In genomic region chr3:170054204-170054603, GRCh38 we compare ENCODE assay signal across 11 cellular contexts. TPM values are rescaled to one million over a fixed set of nuclear protein-coding genes. Genes with fewer than 3 reads are reported as not detected.
DNase-seq lines count a peak whose midpoint lies in the region; ATAC-seq and TF ChIP-seq lines count a peak whose summit lies in the region.
"Had no signal": no experiment of that assay in that cellular context is flagged by ENCODE, and none has a peak within 500 bp of the region (broad histone marks: within the 10 kb centered on the region; RNA-seq: fewer than 3 reads in every experiment).

No MANE protein-coding gene starts in this region.

- no peaks in the 10 kb centered on the region for H3K79me2 ChIP-seq in SK-N-SH (ENCODE audit: insufficient read depth)

- TF ChIP-seq EP300 in SK-N-SH (IDR thresholded peaks at IDR 0.05; ENCODE audit: borderline replicate concordance in 1 of 2, low read depth in 1 of 2, low read length in 1 of 2): no peak

- peaks cover 0 to 2% (median 0%) of the 10 kb centered on the region in 7 donors for H3K9me3 Mint-ChIP-seq in CD14-positive monocyte

- no peaks in the 10 kb centered on the region for H4K20me1 ChIP-seq in SK-N-SH (ENCODE audit: insufficient read depth)

- DNase-seq in CD14-positive monocyte (ENCODE audit: low spot score) (no peak), GM20000 (ENCODE audit: low spot score) (peak; percentile 47), SK-N-SH (no peak), left lobe of liver (ENCODE audit: low spot score) (no peak), NCI-H187 treated with DMSO at 0.1 percent for 48 hours (lab: John Stamatoyannopoulos, UW) (no peak), OCI-M2 (lab: John Stamatoyannopoulos, UW; ENCODE audit: unreplicated experiment) (no peak)
- DNase-seq in stimulated activated CD4-positive, alpha-beta T cell treated with anti-CD3 and anti-CD28 coated beads, Interleukin-4, amount 100 ng/mL, for 24 hours: no peak
- DNase-seq: activated CD8-positive, alpha-beta memory T cell treated with anti-CD3 and anti-CD28 coated beads, Interleukin-2, amount 10 ng/mL, durations not matched to agents 7 days and 5 days; NCI-H524 treated with DMSO at 0.1 percent for 48 hours had no signal

- TF ChIP-seq CTCF in CD14-positive monocyte (IDR thresholded peaks at IDR 0.05) (peak; percentile 41), GM20000 (IDR thresholded peaks at IDR 0.05; ENCODE audit: extremely low read depth, missing control alignments) (peak; percentile 32), SK-N-SH (IDR thresholded peaks at IDR 0.05) (peak; percentile 30; the same call in 1 of the 2 replicates)

- H3K36me3 ChIP-seq in SK-N-SH (replicated peaks in 1 of 2; ENCODE audit: control insufficient read depth in 1 of 2, insufficient read depth in 2 of 2, low read length in 1 of 2): no peaks in the 10 kb centered on the region

- no peak overlapping the region for H3K27ac ChIP-seq in SK-N-SH (ENCODE audit: low read depth in 2 of 2, low read length in 1 of 2)
- H3K27ac ChIP-seq: epithelial cell of prostate had no signal

- H3K27me3 Mint-ChIP-seq in CD14-positive monocyte (ENCODE audit: low read depth in 3 of 3): no peaks in the 10 kb centered on the region
- H3K27me3 Mint-ChIP-seq: activated CD8-positive, alpha-beta memory T cell treated with anti-CD3 and anti-CD28 coated beads, Interleukin-2, amount 10 ng/mL, durations not matched to agents 7 days and 5 days had no signal

- ATAC-seq in left lobe of liver: peak; percentile 36
- ATAC-seq in GM21786 (IDR thresholded peaks at IDR 0.05; ENCODE audit: unreplicated experiment): no peak
- ATAC-seq: activated CD8-positive, alpha-beta memory T cell treated with anti-CD3 and anti-CD28 coated beads, Interleukin-2, amount 10 ng/mL, durations not matched to agents 7 days and 5 days had no signal

- H3K9me2 ChIP-seq in SK-N-SH: no peaks in the 10 kb centered on the region

- no peak overlapping the region for H2AFZ ChIP-seq in SK-N-SH (ENCODE audit: low read depth)

- peaks cover 0 to 4% of the 10 kb centered on the region in 2 experiments; a peak in 1 of 4 replicates for H3K4me1 ChIP-seq in SK-N-SH (ENCODE audit: control insufficient read depth in 1 of 2, insufficient read depth in 2 of 2, low read depth in 1 of 2, low read length in 1 of 2)

- TF ChIP-seq RAD21 in SK-N-SH (IDR thresholded peaks at IDR 0.05; ENCODE audit: low read length): peak; percentile 54

- intact Hi-C loops in CD14-positive monocyte (cut with micrococcal nuclease): loop anchor here in 1 of 2 donors (10.0 kb wide), 1 partner anchor 189 kb away; the partner anchor contains the start of gene LRRC31

- no peak overlapping the region for H3K4me2 ChIP-seq in SK-N-SH

- H3K4me1 Mint-ChIP-seq in CD14-positive monocyte: peaks cover 18% of the 10 kb centered on the region

- no peaks in the 10 kb centered on the region for H3K9me3 ChIP-seq in SK-N-SH

- H3K4me3 Mint-ChIP-seq in CD14-positive monocyte: no peak overlapping the region
- H3K4me3 Mint-ChIP-seq: activated CD8-positive, alpha-beta memory T cell treated with anti-CD3 and anti-CD28 coated beads, Interleukin-2, amount 10 ng/mL, durations not matched to agents 7 days and 5 days had no signal

- CTCF ChIA-PET in SK-N-SH (lab: Yijun Ruan, JAX): interaction anchor here (0.8 to 3.4 kb wide), 5 partner anchors 8 to 190 kb away, joined by 3 to 10 read pairs (median 3); partner anchors contain the start of gene GPR160

- peaks cover 9 to 14% of the 10 kb centered on the region in 2 donors for H3K36me3 Mint-ChIP-seq in CD14-positive monocyte

- POLR2A ChIA-PET in SK-N-SH (lab: Yijun Ruan, JAX): no interaction called here

- H3K9ac ChIP-seq in SK-N-SH: no peak overlapping the region

- H3K4me3 ChIP-seq in SK-N-SH (ENCODE audit: low read depth in 2 of 2, low read length in 1 of 2): no peak overlapping the region

- WGBS in SK-N-SH (ENCODE audit: low lambda C conversion rate): 100% methylated on average over 1 of the region's 1 CpG

- H3F3A ChIP-seq in SK-N-SH (replicated peaks; ENCODE audit: insufficient read depth): peaks cover 4% of the 10 kb centered on the region

- no peak overlapping the region for H3K27ac Mint-ChIP-seq in CD14-positive monocyte
- H3K27ac Mint-ChIP-seq: activated CD8-positive, alpha-beta memory T cell treated with anti-CD3 and anti-CD28 coated beads, Interleukin-2, amount 10 ng/mL, durations not matched to agents 7 days and 5 days had no signal

- no peaks in the 10 kb centered on the region for H3K27me3 ChIP-seq in SK-N-SH (ENCODE audit: insufficient read depth)

TF ChIP-seq in SK-N-SH, 30 proteins besides CTCF, POLR2A, EP300 and RAD21:
- TF ChIP-seq SIN3A (IDR thresholded peaks at IDR 0.05; ENCODE audit: borderline replicate concordance, low read depth, low read length): no peak
- TF ChIP-seq SMC3 (IDR thresholded peaks at IDR 0.05; ENCODE audit: low read depth, low read length): peak; percentile 14; the same call in 1 of the 2 replicates

RNA-seq across cellular contexts. Expression of gene GPR160, which starts 16.4 kb away (rescaled TPM):
- polyA plus RNA-seq in CD14-positive monocyte: 10 to 100 TPM; 11.5 to 19.7 TPM
- 0.31 and 0.41 TPM in 2 replicates for polyA plus RNA-seq in SK-N-SH (2012; rRNA removed)
- polyA plus RNA-seq in SK-N-SH (2012; cell fraction: cytosol; rRNA removed): 0.73 and 0.84 TPM in 2 replicates
- polyA plus RNA-seq in SK-N-SH (2012; cell fraction: nucleus; rRNA removed): 0.12 and 0.17 TPM in 2 replicates
- 0.96 TPM for total RNA-seq in left lobe of liver

Comparison
In these comparisons a context has a peak if more than half of its experiments do, and no peak if none do; other contexts are left out.
1. RNA of gene GPR160, which starts 16.4 kb away (polyA plus RNA-seq): 11.5 to 19.7 TPM in CD14-positive monocyte; 0.12 to 0.84 TPM in SK-N-SH; every median in the first group is over 4 times any median in the second.
2. Peak in every context shown above with its lines, with median percentiles within 50 percentile points of each other: CTCF ChIP-seq.